ENCODE assay signal across 8 cellular contexts in genomic region chr9:87973791-87974292, GRCh38. TPM values are rescaled to one million over a fixed set of nuclear protein-coding genes. Genes with fewer than 3 reads are reported as not detected.
A peak's percentile ranks its signal among the peaks of the same experiment; 100 is the strongest.
DNase-seq lines count a peak whose midpoint lies in the region; ATAC-seq and TF ChIP-seq lines count a peak whose summit lies in the region.

No MANE protein-coding gene starts in this region.

- peaks cover 0 to 17% (median 0%) of the 10 kb centered on the region in 3 donors for H3K36me3 Mint-ChIP-seq in naive thymus-derived CD8-positive, alpha-beta T cell

- intact Hi-C loops in dorsolateral prefrontal cortex (cut with DNase I), result loop anchor here (5.0 to 10.0 kb wide), 4 partner anchors 247 to 418 kb away; partner anchors contain the start of gene CTSL (in 2 of the 2)

- H3K9me3 ChIP-seq in BE2C (no peaks in the 10 kb centered on the region), KOPT-K1 (ENCODE audit: insufficient read depth, low read length, poor library complexity, severe bottlenecking) (no peaks in the 10 kb centered on the region)

- H3K36me3 ChIP-seq in BE2C (no peaks in the 10 kb centered on the region), KOPT-K1 (ENCODE audit: insufficient read depth, low read length) (no peaks in the 10 kb centered on the region)

- TF ChIP-seq CTCF in BE2C (IDR thresholded peaks at IDR 0.05; ENCODE audit: low read depth, low read length), result no peak
- no peak for TF ChIP-seq CTCF in dorsolateral prefrontal cortex (IDR thresholded peaks at IDR 0.05 in 54 of 56, conservative IDR thresholded peaks at IDR 0.05 in 2 of 56; ENCODE audit: low read depth in 1 of 56, partially characterized antibody in 56 of 56)

- DNase-seq in BE2C (no peak), dorsolateral prefrontal cortex (peak in 1 of 10 donors; percentile 47), OCI-M2 (lab: John Stamatoyannopoulos, UW; ENCODE audit: unreplicated experiment) (no peak)
- peak in 2 of 10 donors; percentile 7 to 35 for DNase-seq in naive thymus-derived CD8-positive, alpha-beta T cell
- DNase-seq in activated CD4-positive, alpha-beta T cell treated with anti-CD3 and anti-CD28 coated beads, Interleukin-2, amount 50 U/mL, for 1 hour, result no peak
- no peak for DNase-seq in activated CD8-positive, alpha-beta memory T cell treated with anti-CD3 and anti-CD28 coated beads, Interleukin-2, amount 50 U/mL, for 48 hours

- peaks cover 0 to 3% (median 2%) of the 10 kb centered on the region in 5 donors for H3K27me3 Mint-ChIP-seq in naive thymus-derived CD8-positive, alpha-beta T cell

- POLR2A ChIA-PET in naive thymus-derived CD8-positive, alpha-beta T cell (lab: Charles Lee), result interaction anchor here (1.0 to 1.9 kb wide), 2 partner anchors 9 to 247 kb away, joined by 3 to 9 read pairs; no protein-coding TSS in a partner anchor

- no peaks in the 10 kb centered on the region; the same call in none of the 2 replicates for H3K4me1 ChIP-seq in BE2C

- peak overlapping the region; percentile 45 to 100 (median 98) for H3K27ac Mint-ChIP-seq in naive thymus-derived CD8-positive, alpha-beta T cell

- H3K9me3 Mint-ChIP-seq in naive thymus-derived CD8-positive, alpha-beta T cell, result peaks cover 0 to 1% (median 0%) of the 10 kb centered on the region in 9 donors

- no peak for ATAC-seq in naive thymus-derived CD8-positive, alpha-beta T cell
- ATAC-seq in HG03095 (IDR thresholded peaks at IDR 0.05; ENCODE audit: unreplicated experiment), result no peak

- H3K4me3 ChIP-seq in BE2C (ENCODE audit: low read depth, low read length) (peak overlapping the region; percentile 77), dorsolateral prefrontal cortex (peak overlapping the region; percentile 53 to 93 (median 76))

- peak overlapping the region; percentile 21 for H3K27ac ChIP-seq in KOPT-K1 (ENCODE audit: low read depth, low read length, poor library complexity, severe bottlenecking)
- peak overlapping the region in 56 of 59 donors; percentile 16 to 94 (median 86) for H3K27ac ChIP-seq in dorsolateral prefrontal cortex

- 0 out of 2 replicates have a peak, but pooled peaks cover 4% of the 10 kb centered on the region for H3K27me3 ChIP-seq in BE2C
- no peaks in the 10 kb centered on the region for H3K27me3 ChIP-seq in dorsolateral prefrontal cortex

- H3K4me1 Mint-ChIP-seq in naive thymus-derived CD8-positive, alpha-beta T cell, result peaks cover 23 to 34% (median 28%) of the 10 kb centered on the region in 4 donors

- peak overlapping the region; percentile 84 to 98 (median 96) for H3K4me3 Mint-ChIP-seq in naive thymus-derived CD8-positive, alpha-beta T cell

RNA-seq across cellular contexts. Expression of gene CDK20, which starts 0.5 kb away (rescaled TPM):
- polyA plus RNA-seq in BE2C (2012; ENCODE audit: insufficient read depth, insufficient read length, low read depth), result 13.0 TPM
- total RNA-seq in dorsolateral prefrontal cortex, result 10 to 100 TPM; 17.5 to 48.0 (median 33.0) TPM
- 10 to 100 TPM in 1 of 2 experiments, 1 to 10 TPM in 1; 9.0 to 11.7 TPM for total RNA-seq in naive thymus-derived CD8-positive, alpha-beta T cell
- polyA plus RNA-seq in naive thymus-derived CD8-positive, alpha-beta T cell, result 1 to 10 TPM; 4.3 to 6.0 (median 5.9) TPM

RNA-seq across cellular contexts. Expression of gene SPATA31C1, which starts 56.1 kb away (rescaled TPM):
- not detected for polyA plus RNA-seq in BE2C (2012; ENCODE audit: insufficient read depth, insufficient read length, low read depth)
- total RNA-seq in dorsolateral prefrontal cortex, result 1 to 10 TPM in 10 of 120 experiments, under 1 TPM in 103, not detected in 7; 0.10 to 1.4 (median 0.48) TPM
- total RNA-seq in naive thymus-derived CD8-positive, alpha-beta T cell, result not detected
- polyA plus RNA-seq in naive thymus-derived CD8-positive, alpha-beta T cell, result not detected
